In the genomic region with DNA sequence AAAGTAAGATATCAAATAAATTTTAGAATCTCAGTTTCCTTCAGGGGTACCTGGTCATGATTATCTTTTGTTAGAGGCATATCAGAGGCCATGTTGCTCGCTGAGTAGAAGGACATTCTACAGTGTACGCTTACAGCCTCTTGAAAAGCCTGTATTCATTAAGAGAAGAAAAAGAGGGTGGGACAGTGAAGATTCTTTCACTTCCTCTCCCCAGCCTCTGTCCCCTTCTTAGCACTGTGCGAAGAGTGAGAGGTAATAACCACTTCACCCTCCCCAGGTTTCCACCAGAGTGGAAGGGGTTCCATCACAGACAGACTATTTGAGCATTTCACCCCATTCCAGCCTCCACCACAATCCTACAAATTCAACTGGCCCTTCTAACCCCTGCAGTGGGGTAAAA, we compare ENCODE assay signal across 12 cellular contexts.
A peak's percentile ranks its signal among the peaks of the same experiment; 100 is the strongest.
DNase-seq lines count a peak whose midpoint lies in the region; ATAC-seq and TF ChIP-seq lines count a peak whose summit lies in the region.
"Had no signal": no experiment of that assay in that cellular context is flagged by ENCODE, and none has a peak within 500 bp of the region (broad histone marks: within the 10 kb centered on the region; RNA-seq: fewer than 3 reads in every experiment).

No MANE protein-coding gene starts in this region.

- no peak overlapping the region for H3K27ac Mint-ChIP-seq in effector memory CD8-positive, alpha-beta T cell
- H3K27ac Mint-ChIP-seq in activated naive CD8-positive, alpha-beta T cell treated with anti-CD3 and anti-CD28 coated beads, Interleukin-2, amount 50 U/mL, for 24 hours = no peak overlapping the region
- H3K27ac Mint-ChIP-seq: brain had no signal

- peak; percentile 53 for DNase-seq in GM13977 (ENCODE audit: low spot score)
- no peak for DNase-seq in effector memory CD8-positive, alpha-beta T cell
- no peak for DNase-seq in activated gamma-delta T cell treated with Interleukin-2 at 50 U/mL for 16 hours
- no peak for DNase-seq in stimulated activated CD4-positive, alpha-beta T cell treated with anti-CD3 and anti-CD28 coated beads, Interleukin-15, amount 100 ng/mL, for 24 hours
- no peak for DNase-seq in activated naive CD8-positive, alpha-beta T cell treated with anti-CD3 and anti-CD28 coated beads, Interleukin-2, amount 50 U/mL, for 24 hours
- DNase-seq in NK-92 treated with Interleukin-12 subunit alpha and Interleukin-12 subunit beta, amount 100 ng/mL, for 24 hours (lab: John Stamatoyannopoulos, UW) = no peak
- DNase-seq: activated T-cell treated with anti-CD3 and anti-CD28 coated beads, Interleukin-2, amount 50 U/mL, for 4 hours; erythroblast had no signal

- no peaks in the 10 kb centered on the region for H3K36me3 Mint-ChIP-seq in effector memory CD8-positive, alpha-beta T cell (ENCODE audit: insufficient read depth)
- H3K36me3 Mint-ChIP-seq in activated naive CD8-positive, alpha-beta T cell treated with anti-CD3 and anti-CD28 coated beads, Interleukin-2, amount 50 U/mL, for 24 hours (ENCODE audit: low read depth) = no peaks in the 10 kb centered on the region
- H3K36me3 Mint-ChIP-seq: brain had no signal

- peak; percentile 68 for ATAC-seq in GM21447 (IDR thresholded peaks at IDR 0.05; ENCODE audit: unreplicated experiment)
- ATAC-seq in HG03280 (IDR thresholded peaks at IDR 0.05; ENCODE audit: unreplicated experiment) = peak; percentile 49
- ATAC-seq in effector memory CD8-positive, alpha-beta T cell (replicated peaks) = peak; percentile 29
- no peak for ATAC-seq in activated naive CD8-positive, alpha-beta T cell treated with anti-CD3 and anti-CD28 coated beads, Interleukin-2, amount 50 U/mL, for 24 hours

- H3K9me3 Mint-ChIP-seq in effector memory CD8-positive, alpha-beta T cell = no peaks in the 10 kb centered on the region
- no peaks in the 10 kb centered on the region for H3K9me3 Mint-ChIP-seq in activated naive CD8-positive, alpha-beta T cell treated with anti-CD3 and anti-CD28 coated beads, Interleukin-2, amount 50 U/mL, for 24 hours
- H3K9me3 Mint-ChIP-seq: activated T-cell treated with anti-CD3 and anti-CD28 coated beads, Interleukin-2, amount 50 U/mL, for 4 hours; brain; neural crest cell had no signal

- peaks cover 28 to 67% of the 10 kb centered on the region in 2 donors for H3K27me3 Mint-ChIP-seq in effector memory CD8-positive, alpha-beta T cell
- peaks cover 38% of the 10 kb centered on the region for H3K27me3 Mint-ChIP-seq in activated naive CD8-positive, alpha-beta T cell treated with anti-CD3 and anti-CD28 coated beads, Interleukin-2, amount 50 U/mL, for 24 hours

- no peak for TF ChIP-seq CTCF in GM13977 (IDR thresholded peaks at IDR 0.05; ENCODE audit: extremely low read depth, insufficient read depth, missing control alignments)

- no peaks in the 10 kb centered on the region for H3K4me1 Mint-ChIP-seq in effector memory CD8-positive, alpha-beta T cell (ENCODE audit: low read depth in 2 of 2)
- peaks cover 16% of the 10 kb centered on the region for H3K4me1 Mint-ChIP-seq in activated naive CD8-positive, alpha-beta T cell treated with anti-CD3 and anti-CD28 coated beads, Interleukin-2, amount 50 U/mL, for 24 hours
- H3K4me1 Mint-ChIP-seq: neural crest cell had no signal

- H3K4me3 Mint-ChIP-seq in effector memory CD8-positive, alpha-beta T cell = no peak overlapping the region
- H3K4me3 Mint-ChIP-seq in activated naive CD8-positive, alpha-beta T cell treated with anti-CD3 and anti-CD28 coated beads, Interleukin-2, amount 50 U/mL, for 24 hours = no peak overlapping the region
- H3K4me3 Mint-ChIP-seq: activated T-cell treated with anti-CD3 and anti-CD28 coated beads, Interleukin-2, amount 50 U/mL, for 4 hours; brain; neural crest cell had no signal

- in situ Hi-C loops in GM13977 (cut with MboI; ENCODE audit: low pct_unique_long_range_greater_than_20kb, low sequenced_read_pairs, unreplicated experiment) = no loop called here
